ENCODE assay signal across 21 cellular contexts in genomic region chr7:17996442-17997223, GRCh38. TPM values are rescaled to one million over a fixed set of nuclear protein-coding genes. Genes with fewer than 3 reads are reported as not detected.
"Had no signal": no experiment of that assay in that cellular context is flagged by ENCODE, and none has a peak within 500 bp of the region (broad histone marks: within the 10 kb centered on the region; RNA-seq: fewer than 3 reads in every experiment).

No MANE protein-coding gene starts in this region.

- H3K4me3 ChIP-seq: lung, tibial nerve had no signal

- H3K9ac ChIP-seq: parathyroid adenoma had no signal

- H3K27ac Mint-ChIP-seq: activated naive CD8-positive, alpha-beta T cell; dendritic cell treated with granulocyte-macrophage colony-stimulating factor and Interleukin-4, amounts not matched to agents 40 ng/mL and 50 ng/mL, for 4 days; natural killer cell treated with Interleukin-12 subunit alpha and Interleukin-12 subunit beta and Interleukin-15 and Interleukin-18, amount 100 ng/mL, for 72 hours had no signal

- H3K4me1 ChIP-seq: parathyroid adenoma had no signal

- H3K4me3 Mint-ChIP-seq: activated naive CD8-positive, alpha-beta T cell; dendritic cell treated with granulocyte-macrophage colony-stimulating factor and Interleukin-4, amounts not matched to agents 40 ng/mL and 50 ng/mL, for 4 days; natural killer cell treated with Interleukin-12 subunit alpha and Interleukin-12 subunit beta and Interleukin-15 and Interleukin-18, amount 100 ng/mL, for 72 hours had no signal

- ATAC-seq: esophagus mucosa; natural killer cell treated with Interleukin-12 subunit alpha and Interleukin-12 subunit beta and Interleukin-15 and Interleukin-18, amount 100 ng/mL, for 72 hours had no signal

- H3K36me3 ChIP-seq: tibial nerve, WERI-Rb-1 had no signal

- DNase-seq: activated CD4-positive, alpha-beta T cell treated with anti-CD3 and anti-CD28 coated beads for 1 hour; activated CD8-positive, alpha-beta memory T cell treated with anti-CD3 and anti-CD28 coated beads for 24 hours; activated gamma-delta T cell treated with Interleukin-2 at 50 U/mL for 16 hours; effector CD8-positive, alpha-beta T cell; stimulated activated CD4-positive, alpha-beta T cell treated with anti-CD3 and anti-CD28 coated beads, Interleukin-12 subunit alpha, Interleukin-12 subunit beta, amount 100 ng/mL, for 4 hours; stimulated activated CD4-positive, alpha-beta T cell treated with anti-CD3 and anti-CD28 coated beads, Interleukin-1b, Interleukin-23, amount 100 ng/mL, for 48 hours; stimulated activated CD8-positive, alpha-beta memory T cell treated with anti-CD3 and anti-CD28 coated beads, Interleukin-4, amount 100 ng/mL, for 48 hours; stimulated activated naive CD4-positive, alpha-beta T cell treated with Interleukin-2 at 50 U/mL for 16 hours; T-helper 2 cell; WERI-Rb-1 had no signal

- H3K27me3 Mint-ChIP-seq: dendritic cell treated with granulocyte-macrophage colony-stimulating factor and Interleukin-4, amounts not matched to agents 40 ng/mL and 50 ng/mL, for 4 days had no signal

- H3K36me3 Mint-ChIP-seq: activated naive CD8-positive, alpha-beta T cell; natural killer cell treated with Interleukin-12 subunit alpha and Interleukin-12 subunit beta and Interleukin-15 and Interleukin-18, amount 100 ng/mL, for 72 hours had no signal

- H3K27ac ChIP-seq: parathyroid adenoma, tibial nerve, WERI-Rb-1 had no signal

- H2AFZ ChIP-seq: parathyroid adenoma had no signal

- H3K9me3 ChIP-seq: tibial nerve had no signal

- H3K27me3 ChIP-seq: tibial nerve had no signal

- H3K9me3 Mint-ChIP-seq: dendritic cell treated with granulocyte-macrophage colony-stimulating factor and Interleukin-4, amounts not matched to agents 40 ng/mL and 50 ng/mL, for 4 days; natural killer cell treated with Interleukin-12 subunit alpha and Interleukin-12 subunit beta and Interleukin-15 and Interleukin-18, amount 100 ng/mL, for 72 hours had no signal

RNA-seq across cellular contexts. Expression of gene PRPS1L1, which starts 31.0 kb away (rescaled TPM):
- total RNA-seq: bronchial epithelial cell; chondrocyte; esophagus mucosa; lung; natural killer cell treated with Interleukin-12 subunit alpha and Interleukin-12 subunit beta and Interleukin-15 and Interleukin-18, amount 100 ng/mL, for 72 hours; renal cortical epithelial cell; subcutaneous adipose tissue; tibial nerve had no signal
- polyA plus RNA-seq: lung had no signal
